ENCODE assay signal across 19 cellular contexts in the genomic region with DNA sequence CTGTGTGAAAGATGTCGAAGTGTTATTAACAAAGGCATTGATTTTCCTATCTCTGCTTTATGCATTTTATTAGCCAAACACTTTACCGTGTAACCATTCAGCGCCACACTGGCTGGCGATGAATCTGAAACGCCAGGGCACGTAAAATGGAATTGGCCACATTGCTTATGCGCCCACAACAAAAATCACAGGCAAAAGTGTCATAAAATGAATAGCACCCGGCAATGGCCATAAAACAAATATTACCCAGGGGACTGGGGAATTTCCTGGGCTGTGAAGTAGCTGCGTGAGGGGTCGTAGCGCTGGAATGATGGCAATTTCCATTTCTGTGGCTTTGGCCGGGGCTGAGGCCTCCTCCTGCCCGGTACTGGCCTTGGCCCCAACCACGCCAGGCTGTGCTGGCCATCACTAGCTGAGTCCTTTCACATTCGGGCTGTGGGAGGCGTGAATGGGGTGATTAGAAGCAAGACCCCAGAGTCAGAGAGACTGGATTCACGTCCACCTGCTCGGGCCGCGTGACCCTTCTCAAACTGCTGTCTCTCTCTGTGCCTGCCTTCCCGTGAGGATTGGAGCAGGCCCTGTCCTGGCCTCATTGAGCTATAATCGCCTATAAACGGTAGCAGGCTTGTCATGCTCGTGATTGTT.
DNase-seq lines count a peak whose midpoint lies in the region; ATAC-seq and TF ChIP-seq lines count a peak whose summit lies in the region.
"Had no signal": no experiment of that assay in that cellular context is flagged by ENCODE, and none has a peak within 500 bp of the region (broad histone marks: within the 10 kb centered on the region; RNA-seq: fewer than 3 reads in every experiment).

No MANE protein-coding gene starts in this region.

- no peaks in the 10 kb centered on the region for H3K9me3 Mint-ChIP-seq in natural killer cell treated with Interleukin-12 subunit alpha and Interleukin-12 subunit beta and Interleukin-15 and Interleukin-18, amount 100 ng/mL, for 72 hours
- H3K9me3 Mint-ChIP-seq in natural killer cell, result no peaks in the 10 kb centered on the region
- H3K9me3 Mint-ChIP-seq: CD8-positive, alpha-beta T cell had no signal

- H3K4me3 ChIP-seq in osteoblast (ENCODE audit: insufficient read depth, low read length) (no peak overlapping the region), lower leg skin (ENCODE audit: low read depth, poor library complexity, severe bottlenecking) (no peak overlapping the region)
- H3K4me3 ChIP-seq: BLaER1, SJSA1 had no signal

- no peaks in the 10 kb centered on the region for H3K36me3 ChIP-seq in osteoblast (ENCODE audit: insufficient read depth, low read length)
- H3K36me3 ChIP-seq: BLaER1, SJSA1 had no signal

- no peak overlapping the region for H3K27ac Mint-ChIP-seq in natural killer cell treated with Interleukin-12 subunit alpha and Interleukin-12 subunit beta and Interleukin-15 and Interleukin-18, amount 100 ng/mL, for 72 hours
- H3K27ac Mint-ChIP-seq in natural killer cell, result no peak overlapping the region
- H3K27ac Mint-ChIP-seq: CD8-positive, alpha-beta T cell had no signal

- H3K4me3 Mint-ChIP-seq in natural killer cell treated with Interleukin-12 subunit alpha and Interleukin-12 subunit beta and Interleukin-15 and Interleukin-18, amount 100 ng/mL, for 72 hours, result no peak overlapping the region
- no peak overlapping the region for H3K4me3 Mint-ChIP-seq in natural killer cell
- H3K4me3 Mint-ChIP-seq: CD8-positive, alpha-beta T cell had no signal

- no peaks in the 10 kb centered on the region for H3K79me2 ChIP-seq in osteoblast (ENCODE audit: insufficient read depth, low read length)

- H3K36me3 Mint-ChIP-seq in natural killer cell treated with Interleukin-12 subunit alpha and Interleukin-12 subunit beta and Interleukin-15 and Interleukin-18, amount 100 ng/mL, for 72 hours, result no peaks in the 10 kb centered on the region
- no peaks in the 10 kb centered on the region for H3K36me3 Mint-ChIP-seq in natural killer cell
- H3K36me3 Mint-ChIP-seq: CD8-positive, alpha-beta T cell had no signal

- intact Hi-C loops in natural killer cell (cut with micrococcal nuclease), result no loop called here
- intact Hi-C loops in lower leg skin (cut with DNase I; ENCODE audit: low total_unique reads), result no loop called here

- TF ChIP-seq CTCF in natural killer cell (IDR thresholded peaks at IDR 0.05), result no peak
- TF ChIP-seq CTCF in osteoblast (IDR thresholded peaks at IDR 0.05; ENCODE audit: extremely low read depth, low read depth, low read length), result no peak
- no peak for TF ChIP-seq CTCF in lower leg skin (IDR thresholded peaks at IDR 0.05)

- no peaks in the 10 kb centered on the region for H3K4me1 Mint-ChIP-seq in natural killer cell treated with Interleukin-12 subunit alpha and Interleukin-12 subunit beta and Interleukin-15 and Interleukin-18, amount 100 ng/mL, for 72 hours (ENCODE audit: low read depth in 2 of 2)
- H3K4me1 Mint-ChIP-seq in natural killer cell, result no peaks in the 10 kb centered on the region

- DNase-seq in natural killer cell treated with Interleukin-12 subunit alpha and Interleukin-12 subunit beta and Interleukin-15 and Interleukin-18, amount 100 ng/mL, for 72 hours (ENCODE audit: low spot score), result peak; percentile 42
- DNase-seq in natural killer cell, result no peak
- peak; percentile 35 for DNase-seq in NCI-H69 (lab: John Stamatoyannopoulos, UW)
- peak; percentile 80 for DNase-seq in osteoblast (ENCODE audit: insufficient read length, low spot score, missing footprints)
- DNase-seq in HT-29 (ENCODE audit: low spot score), result no peak
- DNase-seq in erythroblast (lab: John Stamatoyannopoulos, UW), result no peak
- DNase-seq in lower leg skin (ENCODE audit: low spot score in 2 of 2), result no peak
- DNase-seq: Calu3; CD8-positive, alpha-beta T cell; DMS79; MV-4-11; NCI-H1436 treated with DMSO at 0.1 percent for 48 hours; NCI-H2029 treated with DMSO at 0.1 percent for 48 hours; NCI-H2171 treated with DMSO at 0.1 percent for 48 hours; NCI-H446 treated with DMSO at 0.1 percent for 48 hours had no signal

- H3K4me1 ChIP-seq in osteoblast (ENCODE audit: insufficient read depth, low read length), result no peaks in the 10 kb centered on the region
- H3K4me1 ChIP-seq: BLaER1, SJSA1 had no signal

- no peaks in the 10 kb centered on the region for H3K9me3 ChIP-seq in osteoblast (ENCODE audit: low read depth, low read length)
- H3K9me3 ChIP-seq: BLaER1, SJSA1 had no signal

- no peak overlapping the region for H2AFZ ChIP-seq in osteoblast (ENCODE audit: low read length)

- no peak for ATAC-seq in natural killer cell treated with Interleukin-12 subunit alpha and Interleukin-12 subunit beta and Interleukin-15 and Interleukin-18, amount 100 ng/mL, for 72 hours
- ATAC-seq in natural killer cell, result no peak
- ATAC-seq: CD8-positive, alpha-beta T cell; Panc1 had no signal

- peaks cover 0 to 7% of the 10 kb centered on the region in 2 donors for H3K27me3 Mint-ChIP-seq in natural killer cell treated with Interleukin-12 subunit alpha and Interleukin-12 subunit beta and Interleukin-15 and Interleukin-18, amount 100 ng/mL, for 72 hours
- H3K27me3 Mint-ChIP-seq in natural killer cell (ENCODE audit: low read depth in 2 of 2), result peaks cover 3 to 4% of the 10 kb centered on the region in 2 donors

- H3K27ac ChIP-seq in osteoblast (ENCODE audit: low read depth, low read length), result no peak overlapping the region
- H3K27ac ChIP-seq: BLaER1, KMS-11, SJSA1 had no signal

- no peak for TF ChIP-seq POLR2A in erythroblast (IDR thresholded peaks at IDR 0.05; ENCODE audit: low read length)
- no peak for TF ChIP-seq POLR2A in lower leg skin (IDR thresholded peaks at IDR 0.05)

- H3K4me2 ChIP-seq in osteoblast (ENCODE audit: insufficient read depth, low read length), result no peak overlapping the region
- H3K4me2 ChIP-seq: BLaER1, KMS-11 had no signal

- WGBS in lower leg skin, 2 donors, result 74 to 78% methylated on average over 24 of the region's 24 CpGs

- peaks cover 4% of the 10 kb centered on the region for H3K27me3 ChIP-seq in osteoblast (ENCODE audit: insufficient read depth, low read length)
- H3K27me3 ChIP-seq: BLaER1 had no signal

- no peaks in the 10 kb centered on the region for H4K20me1 ChIP-seq in osteoblast (ENCODE audit: insufficient read depth, low read length)
- H4K20me1 ChIP-seq: BLaER1 had no signal

Comparison
In these comparisons a context has a peak if more than half of its experiments do, and no peak if none do; other contexts are left out.
1. DNase-seq: peak in natural killer cell treated with Interleukin-12 subunit alpha and Interleukin-12 subunit beta and Interleukin-15 and Interleukin-18, amount 100 ng/mL, for 72 hours (single experiment), NCI-H69 (single experiment) and osteoblast (single experiment); none in natural killer cell (single experiment), HT-29 (single experiment), erythroblast (0 of 2) and lower leg skin (0 of 2).